Comparison of ENCODE assay signal across 8 cellular contexts in the genomic region with DNA sequence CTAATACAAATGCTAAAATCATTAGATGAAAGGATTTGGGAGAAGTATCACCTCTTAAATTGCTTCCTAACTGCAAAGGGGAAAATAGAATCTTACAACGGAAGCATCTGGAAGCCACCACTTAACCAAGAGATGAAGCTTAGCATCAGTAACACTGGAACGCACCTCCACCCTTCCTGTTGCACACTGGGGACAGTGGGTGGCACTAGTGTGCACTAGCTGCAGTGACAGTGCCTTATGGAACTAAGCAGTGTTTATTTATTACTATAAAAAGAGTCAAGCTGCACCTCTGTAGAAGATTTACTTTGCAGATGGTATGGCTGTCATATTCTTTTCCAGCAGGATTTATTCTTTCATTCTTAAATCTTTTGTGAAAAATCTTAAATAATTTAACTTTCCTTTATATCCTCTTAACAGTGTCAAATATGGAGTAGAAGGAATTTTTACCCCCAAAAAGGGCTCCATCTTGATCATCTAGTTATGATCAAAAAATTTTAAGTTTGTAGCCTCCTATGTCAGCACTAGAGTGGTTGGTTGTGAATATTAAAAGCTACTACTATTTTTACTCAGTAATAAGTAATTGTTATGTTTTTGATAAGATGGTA.
DNase-seq lines count a peak whose midpoint lies in the region; ATAC-seq and TF ChIP-seq lines count a peak whose summit lies in the region.

No MANE protein-coding gene starts in this region.

- H3K9me3 ChIP-seq in endodermal cell (ENCODE audit: control insufficient read depth, low read length): no peaks in the 10 kb centered on the region

- no peak overlapping the region for H3K27ac ChIP-seq in endodermal cell (ENCODE audit: low read depth, low read length)

- no peaks in the 10 kb centered on the region for H3K9me3 Mint-ChIP-seq in endodermal cell

- ATAC-seq in HG03135 (IDR thresholded peaks at IDR 0.05; ENCODE audit: unreplicated experiment): peak; percentile 70

- intact Hi-C loops in posterior cingulate gyrus (cut with DNase I): loop anchor here (10.0 kb wide), 1 partner anchor 347 kb away; the partner anchor contains the start of gene HNRNPD

- TF ChIP-seq CTCF in endodermal cell (conservative IDR thresholded peaks at IDR 0.05): peak; percentile 65

- H3K4me1 ChIP-seq in endodermal cell (ENCODE audit: control insufficient read depth, insufficient read depth, low read length): no peaks in the 10 kb centered on the region

- peaks cover 3% of the 10 kb centered on the region for H3K36me3 ChIP-seq in endodermal cell (ENCODE audit: control insufficient read depth, insufficient read depth, low read length)

- no peak overlapping the region for H3K4me3 Mint-ChIP-seq in endodermal cell

- DNase-seq in stimulated activated CD4-positive, alpha-beta T cell treated with anti-CD3 and anti-CD28 coated beads, Interleukin-12 subunit alpha, Interleukin-12 subunit beta, amount 100 ng/mL, for 48 hours (ENCODE audit: low read depth in 2 of 3, low spot score in 1 of 3): peak in 2 of 3 donors; percentile 4 to 8
- no peak for DNase-seq in stimulated activated CD4-positive, alpha-beta T cell treated with anti-CD3 and anti-CD28 coated beads, Interleukin-2, amount 100 ng/mL, for 48 hours
- peak; percentile 33 for DNase-seq in SHP77 treated with DMSO at 0.1 percent for 48 hours (lab: John Stamatoyannopoulos, UW)
- no peak for DNase-seq in endodermal cell
- DNase-seq in posterior cingulate gyrus: peak in 9 of 10 donors; percentile 41 to 95 (median 63)
- DNase-seq in iPS-NIHi7 (ENCODE audit: extremely low spot score): no peak
- DNase-seq in activated CD8-positive, alpha-beta memory T cell treated with anti-CD3 and anti-CD28 coated beads for 24 hours: no peak

- peaks cover 7% of the 10 kb centered on the region for H3K4me1 Mint-ChIP-seq in endodermal cell

- 75 to 85% methylated on average over 1 to 2 of the region's 2 CpGs for WGBS in endodermal cell (ENCODE audit: insufficient coverage in 1 of 2, insufficient read length in 1 of 2), 2 experiments

- peaks cover 6% of the 10 kb centered on the region for H3K27me3 Mint-ChIP-seq in endodermal cell (ENCODE audit: insufficient read depth)

- H3K27ac Mint-ChIP-seq in endodermal cell: no peak overlapping the region

- H3K4me3 ChIP-seq in endodermal cell (ENCODE audit: low read length): no peak overlapping the region

- no peak overlapping the region for H3K9ac ChIP-seq in endodermal cell (ENCODE audit: extremely low read depth, low read length, poor library complexity, severe bottlenecking)

- H3K27me3 ChIP-seq in endodermal cell (ENCODE audit: control insufficient read depth, insufficient read depth, low read length, poor library complexity, severe bottlenecking): no peaks in the 10 kb centered on the region

- peaks cover 2% of the 10 kb centered on the region for H3K36me3 Mint-ChIP-seq in endodermal cell (ENCODE audit: low read depth)

Comparison
In these comparisons a context has a peak if more than half of its experiments do, and no peak if none do; other contexts are left out.
1. DNase-seq: peak in stimulated activated CD4-positive, alpha-beta T cell treated with anti-CD3 and anti-CD28 coated beads, Interleukin-12 subunit alpha, Interleukin-12 subunit beta, amount 100 ng/mL, for 48 hours (2 of 3), SHP77 treated with DMSO at 0.1 percent for 48 hours (single experiment) and posterior cingulate gyrus (9 of 10); none in stimulated activated CD4-positive, alpha-beta T cell treated with anti-CD3 and anti-CD28 coated beads, Interleukin-2, amount 100 ng/mL, for 48 hours (0 of 2), endodermal cell (single experiment), iPS-NIHi7 (single experiment) and activated CD8-positive, alpha-beta memory T cell treated with anti-CD3 and anti-CD28 coated beads for 24 hours (single experiment).